Comparison of ENCODE assay signal across 15 cellular contexts in genomic region chr7:102169651-102170416, GRCh38.
DNase-seq lines count a peak whose midpoint lies in the region; ATAC-seq and TF ChIP-seq lines count a peak whose summit lies in the region.
"Had no signal": no experiment of that assay in that cellular context is flagged by ENCODE, and none has a peak within 500 bp of the region (broad histone marks: within the 10 kb centered on the region; RNA-seq: fewer than 3 reads in every experiment).

No MANE protein-coding gene starts in this region.

- TF ChIP-seq CTCF in right lobe of liver (IDR thresholded peaks at IDR 0.05): no peak
- no peak for TF ChIP-seq CTCF in stomach (IDR thresholded peaks at IDR 0.05)
- no peak for TF ChIP-seq CTCF in suprapubic skin (IDR thresholded peaks at IDR 0.05)

- WGBS in right lobe of liver (ENCODE audit: insufficient coverage, low coverage, low lambda C conversion rate, missing lambda C conversion rate): 53% methylated on average over 11 of the region's 14 CpGs
- 67 to 74% (median 71%) methylated on average over 14 of the region's 14 CpGs for WGBS in stomach, 5 donors
- 62% methylated on average over 14 of the region's 14 CpGs for WGBS in suprapubic skin

- ATAC-seq in right lobe of liver: peak in 1 of 4 donors; percentile 17
- ATAC-seq in HG03432 (IDR thresholded peaks at IDR 0.05; ENCODE audit: unreplicated experiment): no peak
- ATAC-seq in HG02981 (IDR thresholded peaks at IDR 0.05; ENCODE audit: unreplicated experiment): no peak
- ATAC-seq in GM19467 (IDR thresholded peaks at IDR 0.05; ENCODE audit: unreplicated experiment): no peak
- ATAC-seq: mucosa of descending colon had no signal

- no peaks in the 10 kb centered on the region for H3K9me3 ChIP-seq in right lobe of liver
- H3K9me3 ChIP-seq in stomach: no peaks in the 10 kb centered on the region
- no peaks in the 10 kb centered on the region for H3K9me3 ChIP-seq in suprapubic skin
- H3K9me3 ChIP-seq: mucosa of descending colon, testis had no signal

- H3K36me3 ChIP-seq in right lobe of liver: peaks cover 0 to 9% (median 2%) of the 10 kb centered on the region in 4 donors
- peaks cover 8 to 72% (median 70%) of the 10 kb centered on the region in 4 donors for H3K36me3 ChIP-seq in stomach
- peaks cover 29% of the 10 kb centered on the region for H3K36me3 ChIP-seq in suprapubic skin

- DNase-seq in NCI-H1048 (lab: John Stamatoyannopoulos, UW) (peak; percentile 34), cerebellar cortex (ENCODE audit: low spot score) (peak; percentile 35), right lobe of liver (no peak), stomach (no peak), suprapubic skin (ENCODE audit: low spot score in 2 of 2) (no peak)
- DNase-seq: anterior cingulate cortex; Calu3; mucosa of descending colon; NCI-H774; stimulated activated CD4-positive, alpha-beta T cell treated with anti-CD3 and anti-CD28 coated beads, Interleukin-1b, Interleukin-23, amount 100 ng/mL, for 48 hours; T-helper 1 cell; testis had no signal

- TF ChIP-seq EP300 in stomach (IDR thresholded peaks at IDR 0.05) (no peak), suprapubic skin (IDR thresholded peaks at IDR 0.05) (no peak)

- TF ChIP-seq POLR2A in right lobe of liver (IDR thresholded peaks at IDR 0.05) (no peak), stomach (IDR thresholded peaks at IDR 0.05) (no peak), suprapubic skin (IDR thresholded peaks at IDR 0.05) (no peak)

- intact Hi-C loops in right lobe of liver (cut with DNase I): no loop called here
- intact Hi-C loops in stomach (cut with DNase I; ENCODE audit: low total_unique reads): no loop called here

- H3K27ac ChIP-seq in right lobe of liver: peak overlapping the region; percentile 8 to 16 (median 11)
- peak overlapping the region in 3 of 5 donors; percentile 14 to 34 (median 25) for H3K27ac ChIP-seq in stomach
- H3K27ac ChIP-seq in suprapubic skin: no peak overlapping the region

- no peaks in the 10 kb centered on the region for H3K27me3 ChIP-seq in right lobe of liver
- H3K27me3 ChIP-seq in stomach: no peaks in the 10 kb centered on the region
- no peaks in the 10 kb centered on the region for H3K27me3 ChIP-seq in suprapubic skin
- H3K27me3 ChIP-seq: testis had no signal

- H3K4me3 ChIP-seq in right lobe of liver (no peak overlapping the region), stomach (no peak overlapping the region), suprapubic skin (no peak overlapping the region)
- H3K4me3 ChIP-seq: mucosa of descending colon, testis had no signal

- H3K4me1 ChIP-seq in right lobe of liver: peaks cover 0 to 13% (median 3%) of the 10 kb centered on the region in 4 donors
- peaks cover 0 to 22% (median 11%) of the 10 kb centered on the region in 4 donors for H3K4me1 ChIP-seq in stomach
- H3K4me1 ChIP-seq in suprapubic skin: no peaks in the 10 kb centered on the region
- H3K4me1 ChIP-seq: testis had no signal

Comparison
In these comparisons a context has a peak if more than half of its experiments do, and no peak if none do; other contexts are left out.
1. DNase-seq: peak in NCI-H1048 (single experiment) and cerebellar cortex (single experiment); none in right lobe of liver (0 of 3), stomach (single experiment) and suprapubic skin (0 of 2).